In the genomic region with DNA sequence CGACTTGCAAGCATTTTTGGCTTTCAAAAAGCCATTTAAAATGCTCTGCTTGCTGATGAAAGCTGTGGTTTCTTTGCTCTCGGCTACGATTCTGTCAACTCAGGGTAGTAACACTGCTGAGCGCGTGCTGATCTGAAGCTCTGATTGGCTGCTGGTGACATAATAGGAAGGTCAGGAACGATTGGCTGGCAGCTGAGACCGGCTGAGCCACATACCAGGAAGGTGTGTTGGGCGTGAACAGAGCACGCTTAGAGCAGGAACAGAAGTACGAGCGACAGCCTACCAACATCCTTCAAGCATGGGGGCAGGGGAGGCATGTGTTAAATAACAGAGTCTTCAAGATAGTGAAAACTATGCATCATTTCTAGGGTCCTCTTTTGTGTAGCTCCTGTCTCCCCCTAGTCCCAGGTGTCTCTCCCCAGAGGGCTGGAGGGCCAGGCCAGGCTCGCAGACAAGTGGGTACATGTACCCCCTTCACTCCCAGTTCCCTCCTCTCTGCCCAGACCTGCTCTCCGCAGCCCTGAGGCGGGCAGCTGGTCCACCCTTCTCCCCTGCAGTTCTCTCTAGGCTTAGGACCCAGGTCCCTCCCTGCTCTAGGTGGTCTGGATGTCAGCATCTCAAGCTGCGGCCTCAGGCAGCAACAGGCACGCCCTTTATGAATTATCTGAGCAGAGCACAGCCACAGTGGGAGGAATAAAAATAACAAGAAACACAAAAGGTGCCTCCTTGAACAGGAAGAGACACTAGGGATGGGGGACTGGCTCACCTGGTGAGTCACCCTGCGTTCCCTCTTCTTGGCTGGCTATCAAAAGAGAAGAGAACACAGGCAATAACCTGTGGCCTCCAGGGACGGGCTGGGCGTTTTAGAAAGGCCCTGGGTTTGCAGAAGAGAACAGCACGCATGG, we compare ENCODE assay signal across 8 cellular contexts.
DNase-seq lines count a peak whose midpoint lies in the region; ATAC-seq, FAIRE-seq and TF ChIP-seq lines count a peak whose summit lies in the region.

No MANE protein-coding gene starts in this region.

- in situ Hi-C loops in brain microvascular endothelial cell (cut with HindIII; ENCODE audit: low pct_ligation_motif_present, low sequenced_read_pairs): no loop called here

- 32 to 43% (median 35%) methylated on average over 18 to 20 of the region's 20 CpGs for WGBS in spleen, 5 donors

- TF ChIP-seq POLR2A in GM12892 (IDR thresholded peaks at IDR 0.05; ENCODE audit: low read depth, low read length): no peak
- no peak for TF ChIP-seq POLR2A in spleen (IDR thresholded peaks at IDR 0.05)

- intact Hi-C loops in spleen (cut with DNase I; ENCODE audit: low total_unique reads): no loop called here

- no peaks in the 10 kb centered on the region for H3K9me3 ChIP-seq in iPS-20b (ENCODE audit: insufficient read depth, low read depth, low read length)
- H3K9me3 ChIP-seq in spleen: no peaks in the 10 kb centered on the region

- H3K9ac ChIP-seq in iPS-20b (ENCODE audit: low read depth, low read length): peak overlapping the region; percentile 49; the same call in 1 of the 2 replicates

- DNase-seq in GM12892 (ENCODE audit: insufficient read length) (peak; percentile 78), NCI-H128 (lab: John Stamatoyannopoulos, UW; ENCODE audit: unreplicated experiment) (peak; percentile 13), UCSD-AML1 (lab: John Stamatoyannopoulos, UW; ENCODE audit: unreplicated experiment) (peak; percentile 47), brain microvascular endothelial cell (peak; percentile 84), spleen (peak; percentile 81), NCI-H446 treated with DMSO at 0.1 percent for 48 hours (lab: John Stamatoyannopoulos, UW) (no peak)

- H3K4me3 ChIP-seq in brain microvascular endothelial cell (ENCODE audit: low read depth, low read length) (no peak overlapping the region), iPS-20b (ENCODE audit: low read length) (peak overlapping the region; percentile 52), spleen (peak overlapping the region in 2 of 8 donors; percentile 11 to 35)

- ATAC-seq in HG02642 (IDR thresholded peaks at IDR 0.05; ENCODE audit: poor library complexity, unreplicated experiment): peak; percentile 99

- peaks cover 14% of the 10 kb centered on the region for H3K4me1 ChIP-seq in iPS-20b (ENCODE audit: insufficient read depth, low read length)
- peaks cover 0 to 14% (median 11%) of the 10 kb centered on the region in 6 donors for H3K4me1 ChIP-seq in spleen

- H3K27ac ChIP-seq in brain microvascular endothelial cell (no peak overlapping the region), iPS-20b (ENCODE audit: low read length) (no peak overlapping the region), spleen (peak overlapping the region in 2 of 8 donors; percentile 23 to 25)

- H3K27me3 ChIP-seq in brain microvascular endothelial cell (replicated peaks): no peaks in the 10 kb centered on the region
- H3K27me3 ChIP-seq in iPS-20b (ENCODE audit: insufficient read depth, low read length): peaks cover 9% of the 10 kb centered on the region
- H3K27me3 ChIP-seq in spleen (replicated peaks in 1 of 7): no peaks in the 10 kb centered on the region

- no peak for TF ChIP-seq CTCF in brain microvascular endothelial cell (IDR thresholded peaks at IDR 0.05; ENCODE audit: low read depth, low read length, missing control alignments)
- no peak for TF ChIP-seq CTCF in spleen (IDR thresholded peaks at IDR 0.05 in 8 of 11, conservative IDR thresholded peaks at IDR 0.05 in 3 of 11)

- H3K36me3 ChIP-seq in brain microvascular endothelial cell (replicated peaks): no peaks in the 10 kb centered on the region
- no peaks in the 10 kb centered on the region for H3K36me3 ChIP-seq in iPS-20b (ENCODE audit: insufficient read depth, low read depth, low read length)
- no peaks in the 10 kb centered on the region for H3K36me3 ChIP-seq in spleen

- peak; percentile 51 for FAIRE-seq in GM12892 (lab: Jason Lieb, UNC)
